9 cellular contexts compared by ENCODE assay signal in the genomic region with DNA sequence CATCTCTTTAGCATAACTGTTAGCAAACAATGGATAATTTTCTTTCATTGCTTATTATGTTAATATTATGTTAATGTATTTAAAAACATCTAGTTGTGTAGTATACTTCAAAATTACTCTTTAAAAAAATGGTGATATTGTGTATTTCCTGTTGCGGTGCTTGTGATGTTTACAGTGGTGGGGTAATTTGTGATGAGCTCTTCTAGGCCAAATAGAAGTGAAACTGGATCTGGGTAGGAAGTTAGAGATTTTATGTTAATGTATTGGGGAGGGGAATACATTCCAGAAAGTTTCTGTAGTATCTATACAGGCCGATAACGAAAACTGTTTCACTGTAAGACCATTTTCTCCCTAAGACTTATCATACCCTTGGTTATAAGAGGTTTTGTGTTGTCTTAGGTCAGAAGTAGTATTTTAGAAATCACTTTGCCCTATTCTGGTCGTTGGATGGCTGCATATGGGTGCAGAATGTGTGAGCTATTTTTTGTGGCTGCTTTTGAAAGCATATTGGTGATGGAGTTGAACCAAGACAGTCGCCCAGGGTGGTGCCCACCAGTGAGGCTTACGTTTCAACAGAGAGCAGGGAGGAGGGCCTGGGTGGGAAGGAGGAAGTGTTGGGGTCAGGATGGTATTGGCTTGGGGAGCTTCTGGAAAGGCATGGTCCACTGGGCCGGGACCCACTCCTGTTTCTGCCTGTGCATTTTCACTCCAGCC. TPM values are rescaled to one million over a fixed set of nuclear protein-coding genes. Genes with fewer than 3 reads are reported as not detected.
DNase-seq lines count a peak whose midpoint lies in the region; ATAC-seq and TF ChIP-seq lines count a peak whose summit lies in the region.
"Had no signal": no experiment of that assay in that cellular context is flagged by ENCODE, and none has a peak within 500 bp of the region (broad histone marks: within the 10 kb centered on the region; RNA-seq: fewer than 3 reads in every experiment).

No MANE protein-coding gene starts in this region.

- no peak overlapping the region for H3K27ac Mint-ChIP-seq in Caco-2 (ENCODE audit: unreplicated experiment)

- in situ Hi-C loops in astrocyte of the spinal cord (cut with HindIII; ENCODE audit: low sequenced_read_pairs), result no loop called here

- H3K9me3 ChIP-seq in BLaER1 treated with 17β-estradiol and CSF1 and Interleukin-3, amounts not matched to agents 10 nM and 100 nM (replicated peaks in 1 of 11), result no peaks in the 10 kb centered on the region
- H3K9me3 ChIP-seq in HEK293 (ENCODE audit: control insufficient read depth, insufficient read depth, low read depth, low read length) (no peaks in the 10 kb centered on the region), muscle layer of colon (ENCODE audit: low read length) (no peaks in the 10 kb centered on the region), Caco-2 (no peaks in the 10 kb centered on the region)

- H3K27me3 Mint-ChIP-seq in Caco-2 (ENCODE audit: insufficient read depth, unreplicated experiment), result no peaks in the 10 kb centered on the region

- no peaks in the 10 kb centered on the region for H3K4me1 Mint-ChIP-seq in Caco-2 (ENCODE audit: low read depth, unreplicated experiment)

- no peak for ATAC-seq in GM18873 (IDR thresholded peaks at IDR 0.05; ENCODE audit: low FRiP score, unreplicated experiment)

- H3K4me2 ChIP-seq in BLaER1 treated with 17β-estradiol and CSF1 and Interleukin-3, amounts not matched to agents 10 nM and 100 nM, result peak overlapping the region; percentile 9 to 71 (median 51); a peak in 18 of 22 replicates

- intact Hi-C loops in Caco-2 (cut with micrococcal nuclease; ENCODE audit: unreplicated experiment), result no loop called here

- H4K20me1 ChIP-seq in BLaER1 treated with 17β-estradiol and CSF1 and Interleukin-3, amounts not matched to agents 10 nM and 100 nM, result peaks cover 4 to 72% (median 41%) of the 10 kb centered on the region in 11 experiments; a peak in 15 of 22 replicates

- CTCF ChIA-PET in HEK293 (lab: Yijun Ruan, JAX) (no interaction called here), Caco-2 (lab: Charles Lee) (no interaction called here)

- H3K4me1 ChIP-seq in BLaER1 treated with 17β-estradiol and CSF1 and Interleukin-3, amounts not matched to agents 10 nM and 100 nM, result peaks cover 28 to 49% (median 42%) of the 10 kb centered on the region in 10 experiments
- H3K4me1 ChIP-seq in HEK293 (ENCODE audit: control insufficient read depth, insufficient read depth, low read length), result peaks cover 70% of the 10 kb centered on the region
- H3K4me1 ChIP-seq in muscle layer of colon (ENCODE audit: insufficient read depth, low read length), result peaks cover 64% of the 10 kb centered on the region
- H3K4me1 ChIP-seq in Caco-2, result peaks cover 8% of the 10 kb centered on the region; the same call in 1 of the 2 replicates

- H3K27me3 ChIP-seq in BLaER1 treated with 17β-estradiol and CSF1 and Interleukin-3, amounts not matched to agents 10 nM and 100 nM, result no peaks in the 10 kb centered on the region
- H3K27me3 ChIP-seq in muscle layer of colon (ENCODE audit: control insufficient read depth in 1 of 2, insufficient read depth in 2 of 2, low read length in 2 of 2) (no peaks in the 10 kb centered on the region), Caco-2 (replicated peaks; ENCODE audit: control insufficient read depth, insufficient read depth, low read length) (no peaks in the 10 kb centered on the region)

- POLR2A ChIA-PET in HEK293 (lab: Yijun Ruan, JAX), result no interaction called here
- POLR2A ChIA-PET in Caco-2 (lab: Charles Lee), result no interaction called here

- peaks cover 6% of the 10 kb centered on the region for H3K36me3 Mint-ChIP-seq in Caco-2 (ENCODE audit: insufficient read depth, unreplicated experiment)

- H3K36me3 ChIP-seq in BLaER1 treated with 17β-estradiol and CSF1 and Interleukin-3, amounts not matched to agents 10 nM and 100 nM, result peaks cover 0 to 6% (median 0%) of the 10 kb centered on the region in 11 experiments; a peak in 1 of 22 replicates
- no peaks in the 10 kb centered on the region for H3K36me3 ChIP-seq in HEK293 (ENCODE audit: control insufficient read depth in 2 of 2, insufficient read depth in 1 of 2, low read length in 2 of 2)
- H3K36me3 ChIP-seq in muscle layer of colon (ENCODE audit: insufficient read depth, low read length), result no peaks in the 10 kb centered on the region
- no peaks in the 10 kb centered on the region for H3K36me3 ChIP-seq in Caco-2 (ENCODE audit: control insufficient read depth, insufficient read depth, low read length)

- peak; percentile 35 for DNase-seq in astrocyte of the spinal cord (ENCODE audit: low read depth, low spot score)
- no peak for DNase-seq in amygdala (lab: John Stamatoyannopoulos, UW)
- no peak for DNase-seq in Caco-2
- DNase-seq in NCI-H1092 (lab: John Stamatoyannopoulos, UW), result no peak
- DNase-seq: NCI-H187 had no signal

- no peak overlapping the region for H3K9ac ChIP-seq in BLaER1 treated with 17β-estradiol and CSF1 and Interleukin-3, amounts not matched to agents 10 nM and 100 nM
- no peak overlapping the region for H3K9ac ChIP-seq in muscle layer of colon (ENCODE audit: low read length)

- H3K4me3 ChIP-seq in BLaER1 treated with 17β-estradiol and CSF1 and Interleukin-3, amounts not matched to agents 10 nM and 100 nM, result no peak overlapping the region
- H3K4me3 ChIP-seq in HEK293 (ENCODE audit: low read depth, low read length), result no peak overlapping the region
- no peak overlapping the region for H3K4me3 ChIP-seq in astrocyte of the spinal cord (ENCODE audit: low read depth, low read length)
- peak overlapping the region in 1 of 2 donors; percentile 34 for H3K4me3 ChIP-seq in muscle layer of colon (ENCODE audit: low read depth in 1 of 2, low read length in 2 of 2)
- H3K4me3 ChIP-seq in Caco-2 (ENCODE audit: low read depth, low read length), result no peak overlapping the region

- peak overlapping the region in 1 of 11 experiments; percentile 20; a peak in 4 of 22 replicates for H3K27ac ChIP-seq in BLaER1 treated with 17β-estradiol and CSF1 and Interleukin-3, amounts not matched to agents 10 nM and 100 nM
- peak overlapping the region; percentile 66 for H3K27ac ChIP-seq in HEK293 (ENCODE audit: extremely low read depth, low read depth, low read length)
- peak overlapping the region; percentile 52 for H3K27ac ChIP-seq in muscle layer of colon (ENCODE audit: low read depth, low read length)

- no peaks in the 10 kb centered on the region for H3K9me3 Mint-ChIP-seq in Caco-2 (ENCODE audit: unreplicated experiment)

- H3K4me3 Mint-ChIP-seq in Caco-2 (ENCODE audit: unreplicated experiment), result no peak overlapping the region

- no peak for TF ChIP-seq CTCF in HEK293 (tag by site-specific recombination; IDR thresholded peaks at IDR 0.05)
- no peak for TF ChIP-seq CTCF in astrocyte of the spinal cord (IDR thresholded peaks at IDR 0.05; ENCODE audit: low read depth, low read length)
- no peak for TF ChIP-seq CTCF in Caco-2 (IDR thresholded peaks at IDR 0.05; ENCODE audit: insufficient read depth in 1 of 2, low read depth in 1 of 2, low read length in 1 of 2, severe bottlenecking in 1 of 2, unreplicated experiment in 1 of 2)

- BruUV-seq in Caco-2 (replicated peaks; lab: Mats Ljungman, UMichigan), result no TSS peak

TF ChIP-seq in HEK293, 187 proteins besides CTCF, POLR2A, EP300 and RAD21 (continues in another document):
- TF ChIP-seq ZNF626 (tag by site-specific recombination; IDR thresholded peaks at IDR 0.05) (no peak), ZNF341 (tag by site-specific recombination; IDR thresholded peaks at IDR 0.05; ENCODE audit: low read depth) (no peak), ZSCAN30 (tag by site-specific recombination; IDR thresholded peaks at IDR 0.05) (no peak), IKZF3 (tag by site-specific recombination; IDR thresholded peaks at IDR 0.05) (no peak), ZNF335 (tag by site-specific recombination; conservative IDR thresholded peaks at IDR 0.05) (0 out of 2 replicates have a peak, but pooled peaks have one; percentile 13), ZSCAN23 (tag by site-specific recombination; IDR thresholded peaks at IDR 0.05) (peak; percentile 67; the same call in 1 of the 2 replicates)
- TF ChIP-seq, protein P1, sequence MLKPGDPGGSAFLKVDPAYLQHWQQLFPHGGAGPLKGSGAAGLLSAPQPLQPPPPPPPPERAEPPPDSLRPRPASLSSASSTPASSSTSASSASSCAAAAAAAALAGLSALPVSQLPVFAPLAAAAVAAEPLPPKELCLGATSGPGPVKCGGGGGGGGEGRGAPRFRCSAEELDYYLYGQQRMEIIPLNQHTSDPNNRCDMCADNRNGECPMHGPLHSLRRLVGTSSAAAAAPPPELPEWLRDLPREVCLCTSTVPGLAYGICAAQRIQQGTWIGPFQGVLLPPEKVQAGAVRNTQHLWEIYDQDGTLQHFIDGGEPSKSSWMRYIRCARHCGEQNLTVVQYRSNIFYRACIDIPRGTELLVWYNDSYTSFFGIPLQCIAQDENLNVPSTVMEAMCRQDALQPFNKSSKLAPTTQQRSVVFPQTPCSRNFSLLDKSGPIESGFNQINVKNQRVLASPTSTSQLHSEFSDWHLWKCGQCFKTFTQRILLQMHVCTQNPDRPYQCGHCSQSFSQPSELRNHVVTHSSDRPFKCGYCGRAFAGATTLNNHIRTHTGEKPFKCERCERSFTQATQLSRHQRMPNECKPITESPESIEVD (tag by site-specific recombination; IDR thresholded peaks at IDR 0.05), result peak; percentile 31; the same call in 1 of the 2 replicates
- TF ChIP-seq, protein P2, sequence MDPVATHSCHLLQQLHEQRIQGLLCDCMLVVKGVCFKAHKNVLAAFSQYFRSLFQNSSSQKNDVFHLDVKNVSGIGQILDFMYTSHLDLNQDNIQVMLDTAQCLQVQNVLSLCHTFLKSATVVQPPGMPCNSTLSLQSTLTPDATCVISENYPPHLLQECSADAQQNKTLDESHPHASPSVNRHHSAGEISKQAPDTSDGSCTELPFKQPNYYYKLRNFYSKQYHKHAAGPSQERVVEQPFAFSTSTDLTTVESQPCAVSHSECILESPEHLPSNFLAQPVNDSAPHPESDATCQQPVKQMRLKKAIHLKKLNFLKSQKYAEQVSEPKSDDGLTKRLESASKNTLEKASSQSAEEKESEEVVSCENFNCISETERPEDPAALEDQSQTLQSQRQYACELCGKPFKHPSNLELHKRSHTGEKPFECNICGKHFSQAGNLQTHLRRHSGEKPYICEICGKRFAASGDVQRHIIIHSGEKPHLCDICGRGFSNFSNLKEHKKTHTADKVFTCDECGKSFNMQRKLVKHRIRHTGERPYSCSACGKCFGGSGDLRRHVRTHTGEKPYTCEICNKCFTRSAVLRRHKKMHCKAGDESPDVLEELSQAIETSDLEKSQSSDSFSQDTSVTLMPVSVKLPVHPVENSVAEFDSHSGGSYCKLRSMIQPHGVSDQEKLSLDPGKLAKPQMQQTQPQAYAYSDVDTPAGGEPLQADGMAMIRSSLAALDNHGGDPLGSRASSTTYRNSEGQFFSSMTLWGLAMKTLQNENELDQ (tag by site-specific recombination; IDR thresholded peaks at IDR 0.05; ENCODE audit: low read depth), result no peak

RNA-seq across cellular contexts. Expression of a gene that starts 5.8 kb away (rescaled TPM):
- 3.4 and 4.4 TPM in 2 replicates for total RNA-seq in Caco-2 (2022)

RNA-seq across cellular contexts. Expression of a gene that starts 7.4 kb away (rescaled TPM):
- total RNA-seq in Caco-2 (2022), result 9.3 and 9.6 TPM in 2 replicates
